Comparison of ENCODE assay signal across 8 cellular contexts in genomic region chr2:172704072-172704936, GRCh38. TPM values are rescaled to one million over a fixed set of nuclear protein-coding genes. Genes with fewer than 3 reads are reported as not detected.
DNase-seq lines count a peak whose midpoint lies in the region; ATAC-seq and TF ChIP-seq lines count a peak whose summit lies in the region.

No MANE protein-coding gene starts in this region.

- H3K27me3 ChIP-seq in HL-60 (ENCODE audit: insufficient read depth, poor library complexity, severe bottlenecking) (no peaks in the 10 kb centered on the region), suprapubic skin (no peaks in the 10 kb centered on the region), prostate gland (replicated peaks; ENCODE audit: insufficient read depth) (no peaks in the 10 kb centered on the region)

- ATAC-seq in activated T-helper 17 cell treated with anti-CD3 and anti-CD28 coated beads, Interleukin-2, amount 50 U/mL, for 72 hours (replicated peaks), result no peak
- ATAC-seq in HG02852 (IDR thresholded peaks at IDR 0.05; ENCODE audit: unreplicated experiment), result no peak

- 67% methylated on average over 11 of the region's 11 CpGs for WGBS in suprapubic skin
- 68% methylated on average over 11 of the region's 11 CpGs for WGBS in prostate gland

- H3K4me3 ChIP-seq in HL-60 (replicated peaks; ENCODE audit: insufficient read depth, low read length), result no peak overlapping the region
- no peak overlapping the region for H3K4me3 ChIP-seq in suprapubic skin
- no peak overlapping the region for H3K4me3 ChIP-seq in prostate gland

- intact Hi-C loops in prostate gland (cut with DNase I), result no loop called here

- H3K4me3 Mint-ChIP-seq in activated T-helper 17 cell treated with anti-CD3 and anti-CD28 coated beads, Interleukin-2, amount 50 U/mL, for 72 hours, result no peak overlapping the region

- H3K36me3 ChIP-seq in suprapubic skin (no peaks in the 10 kb centered on the region), prostate gland (no peaks in the 10 kb centered on the region)

- no peaks in the 10 kb centered on the region for H3K36me3 Mint-ChIP-seq in activated T-helper 17 cell treated with anti-CD3 and anti-CD28 coated beads, Interleukin-2, amount 50 U/mL, for 72 hours (ENCODE audit: low read depth)

- DNase-seq in COR-L47 (lab: John Stamatoyannopoulos, UW) (peak; percentile 4), HL-60 (ENCODE audit: low read depth in 1 of 2, low spot score in 1 of 2) (no peak), SK-MEL-5 (ENCODE audit: low read depth, low spot score) (peak; percentile 60), hepatic stellate cell (ENCODE audit: low spot score) (peak; percentile 47), suprapubic skin (ENCODE audit: low spot score in 2 of 2) (no peak), prostate gland (ENCODE audit: low spot score) (no peak)

- H3K9me3 ChIP-seq in suprapubic skin, result no peaks in the 10 kb centered on the region
- H3K9me3 ChIP-seq in prostate gland, result no peaks in the 10 kb centered on the region

- no peak for TF ChIP-seq POLR2A in suprapubic skin (IDR thresholded peaks at IDR 0.05)
- no peak for TF ChIP-seq POLR2A in prostate gland (IDR thresholded peaks at IDR 0.05)

- H3K9me3 Mint-ChIP-seq in activated T-helper 17 cell treated with anti-CD3 and anti-CD28 coated beads, Interleukin-2, amount 50 U/mL, for 72 hours, result no peaks in the 10 kb centered on the region

- in situ Hi-C loops in SK-MEL-5 (cut with HindIII; ENCODE audit: low pct_unique_long_range_greater_than_20kb, low sequenced_read_pairs), result no loop called here

- H3K27me3 Mint-ChIP-seq in activated T-helper 17 cell treated with anti-CD3 and anti-CD28 coated beads, Interleukin-2, amount 50 U/mL, for 72 hours, result peaks cover 15% of the 10 kb centered on the region

- TF ChIP-seq CTCF in HL-60 (IDR thresholded peaks at IDR 0.05; ENCODE audit: insufficient read depth, low read length) (peak; percentile 43), suprapubic skin (IDR thresholded peaks at IDR 0.05) (peak in 1 of 2 donors; percentile 41), prostate gland (IDR thresholded peaks at IDR 0.05) (peak in 2 of 4 experiments; percentile 21 to 33)

- H3K27ac ChIP-seq in HL-60 (replicated peaks) (no peak overlapping the region), suprapubic skin (no peak overlapping the region), prostate gland (no peak overlapping the region)

- H3K4me1 ChIP-seq in suprapubic skin (peaks cover 5% of the 10 kb centered on the region), prostate gland (replicated peaks) (no peaks in the 10 kb centered on the region)

- no peaks in the 10 kb centered on the region for H3K4me1 Mint-ChIP-seq in activated T-helper 17 cell treated with anti-CD3 and anti-CD28 coated beads, Interleukin-2, amount 50 U/mL, for 72 hours

- H3K27ac Mint-ChIP-seq in activated T-helper 17 cell treated with anti-CD3 and anti-CD28 coated beads, Interleukin-2, amount 50 U/mL, for 72 hours, result no peak overlapping the region

- TF ChIP-seq EP300 in suprapubic skin (IDR thresholded peaks at IDR 0.05), result no peak

RNA-seq across cellular contexts. Expression of gene RAPGEF4, which starts 31.3 kb away (rescaled TPM):
- total RNA-seq in SK-MEL-5 (2014; rRNA removed; shearing (Covaris generic)), result 4.5 and 5.4 TPM in 2 replicates
- 3.8 and 4.6 TPM in 2 replicates for polyA plus RNA-seq in SK-MEL-5 (2015; cell fraction: cytosol; rRNA removed)
- 5.7 and 17.8 TPM in 2 replicates for polyA plus RNA-seq in SK-MEL-5 (2015; cell fraction: nucleus; rRNA removed)
- total RNA-seq in suprapubic skin (10 to 100 TPM; 19.9 to 49.5 (median 27.5) TPM), prostate gland (10 to 100 TPM in 1 of 2 donors, 1 to 10 TPM in 1; 7.3 to 31.0 TPM)
- total RNA-seq in activated T-helper 17 cell treated with anti-CD3 and anti-CD28 coated beads, Interleukin-2, amount 50 U/mL, for 72 hours, result 1 to 10 TPM; 1.4 to 2.2 TPM

Comparison
In these comparisons a context has a peak if more than half of its experiments do, and no peak if none do; other contexts are left out.
1. DNase-seq: peak in COR-L47 (single experiment), SK-MEL-5 (single experiment) and hepatic stellate cell (single experiment); none in HL-60 (0 of 2), suprapubic skin (0 of 2) and prostate gland (single experiment).